Comparison of ENCODE assay signal across 32 cellular contexts in genomic region chr15:99558084-99558483, GRCh38.
"Had no signal": no experiment of that assay in that cellular context is flagged by ENCODE, and none has a peak within 500 bp of the region (broad histone marks: within the 10 kb centered on the region; RNA-seq: fewer than 3 reads in every experiment).

No MANE protein-coding gene starts in this region.

- H3K9me3 Mint-ChIP-seq: activated B cell treated with CpG ODN at 0.5 μM for 24 hours; activated CD8-positive, alpha-beta T cell treated with anti-CD3 and anti-CD28 coated beads for 36 hours; activated naive CD4-positive, alpha-beta T cell treated with anti-CD3 and anti-CD28 coated beads for 36 hours; activated naive CD4-positive, alpha-beta T cell treated with anti-CD3 and anti-CD28 coated beads, Interleukin-2, amount 50 U/mL, for 72 hours; activated naive CD8-positive, alpha-beta T cell treated with anti-CD3 and anti-CD28 coated beads, Interleukin-2, amount 50 U/mL, for 24 hours; activated T-cell treated with anti-CD3 and anti-CD28 coated beads, Interleukin-2, amount 50 U/mL, for 4 hours; activated T-helper 17 cell treated with anti-CD3 and anti-CD28 coated beads, Interleukin-2, amount 50 U/mL, for 72 hours; effector memory CD8-positive, alpha-beta T cell; T-helper 2 cell treated with Interferon-gamma antibody and Interleukin-4, amounts not matched to agents 5 μg/mL and 100 μg/mL, for 36 hours had no signal

- H3K36me3 Mint-ChIP-seq: activated naive CD4-positive, alpha-beta T cell treated with anti-CD3 and anti-CD28 coated beads, Interleukin-2, amount 50 U/mL, for 72 hours had no signal

- H3K9me3 ChIP-seq: adrenal gland, body of pancreas, esophagus muscularis mucosa, gastrocnemius medialis had no signal

- H3K4me3 Mint-ChIP-seq: activated B cell treated with CpG ODN at 0.5 μM for 24 hours; activated CD8-positive, alpha-beta T cell treated with anti-CD3 and anti-CD28 coated beads for 36 hours; activated naive CD4-positive, alpha-beta T cell treated with anti-CD3 and anti-CD28 coated beads for 36 hours; activated naive CD8-positive, alpha-beta T cell treated with anti-CD3 and anti-CD28 coated beads, Interleukin-2, amount 50 U/mL, for 24 hours; activated T-cell treated with anti-CD3 and anti-CD28 coated beads, Interleukin-2, amount 50 U/mL, for 4 hours; activated T-helper 17 cell treated with anti-CD3 and anti-CD28 coated beads, Interleukin-2, amount 50 U/mL, for 72 hours; effector memory CD8-positive, alpha-beta T cell; T-helper 17 cell; T-helper 2 cell treated with Interferon-gamma antibody and Interleukin-4, amounts not matched to agents 5 μg/mL and 100 μg/mL, for 36 hours had no signal

- ATAC-seq: activated CD4-positive, CD25-positive, alpha-beta regulatory T cell treated with anti-CD3 and anti-CD28 coated beads, Interleukin-2, amount 50 U/mL, for 24 hours; activated CD8-positive, alpha-beta T cell treated with anti-CD3 and anti-CD28 coated beads for 36 hours; activated naive CD4-positive, alpha-beta T cell treated with anti-CD3 and anti-CD28 coated beads, Interleukin-2, amount 50 U/mL, for 72 hours; activated naive CD8-positive, alpha-beta T cell treated with anti-CD3 and anti-CD28 coated beads, Interleukin-2, amount 50 U/mL, for 24 hours; activated T-cell treated with anti-CD3 and anti-CD28 coated beads, Interleukin-2, amount 50 U/mL, for 4 hours; activated T-helper 17 cell treated with anti-CD3 and anti-CD28 coated beads, Interleukin-2, amount 50 U/mL, for 72 hours; body of pancreas; effector memory CD8-positive, alpha-beta T cell; foreskin keratinocyte; T-helper 17 cell had no signal

- H3K27ac ChIP-seq: adrenal gland, body of pancreas, esophagus muscularis mucosa, foreskin keratinocyte, WERI-Rb-1 had no signal

- H3K27me3 ChIP-seq: adrenal gland, body of pancreas, esophagus muscularis mucosa, gastrocnemius medialis had no signal

- H3K4me1 Mint-ChIP-seq: activated T-helper 17 cell treated with anti-CD3 and anti-CD28 coated beads, Interleukin-2, amount 50 U/mL, for 72 hours had no signal

- DNase-seq: activated B cell treated with CpG ODN at 0.5 μM for 24 hours; activated CD4-positive, alpha-beta T cell treated with anti-CD3 and anti-CD28 coated beads for 48 hours; activated CD4-positive, alpha-beta T cell treated with anti-CD3 and anti-CD28 coated beads, Interleukin-2, amount 50 U/mL, for 1 hour; activated CD4-positive, alpha-beta T cell treated with anti-CD3 and anti-CD28 coated beads, Interleukin-2, amount 50 U/mL, for 48 hours; activated CD8-positive, alpha-beta memory T cell treated with anti-CD3 and anti-CD28 coated beads for 24 hours; activated CD8-positive, alpha-beta T cell treated with anti-CD3 and anti-CD28 coated beads for 36 hours; activated effector memory CD4-positive, alpha-beta T cell treated with Interleukin-2 at 50 U/mL for 16 hours; activated gamma-delta T cell treated with Interleukin-2 at 50 U/mL for 16 hours; activated naive CD4-positive, alpha-beta T cell treated with anti-CD3 and anti-CD28 coated beads for 36 hours; activated naive CD8-positive, alpha-beta T cell treated with anti-CD3 and anti-CD28 coated beads, Interleukin-2, amount 50 U/mL, for 24 hours; activated T-cell treated with anti-CD3 and anti-CD28 coated beads, Interleukin-2, amount 50 U/mL, for 4 hours; adrenal gland; amygdala; aorta; body of pancreas; caudate nucleus; cortex of kidney; dermis blood vessel endothelial cell; effector CD4-positive, alpha-beta T cell; effector memory CD8-positive, alpha-beta T cell; erythroblast; foreskin keratinocyte; gastrocnemius medialis; T-helper 1 cell; T-helper 17 cell; T1000; WERI-Rb-1 had no signal

- H3K4me1 ChIP-seq: adrenal gland, body of pancreas, foreskin keratinocyte, gastrocnemius medialis had no signal

- H3K4me3 ChIP-seq: adrenal gland, body of pancreas, esophagus muscularis mucosa, gastrocnemius medialis had no signal

- H3K36me3 ChIP-seq: adrenal gland, esophagus muscularis mucosa, gastrocnemius medialis, WERI-Rb-1 had no signal

- H3K27ac Mint-ChIP-seq: activated B cell treated with CpG ODN at 0.5 μM for 24 hours; activated CD8-positive, alpha-beta T cell treated with anti-CD3 and anti-CD28 coated beads for 36 hours; activated naive CD4-positive, alpha-beta T cell treated with anti-CD3 and anti-CD28 coated beads for 36 hours; activated naive CD4-positive, alpha-beta T cell treated with anti-CD3 and anti-CD28 coated beads, Interleukin-2, amount 50 U/mL, for 72 hours; activated naive CD8-positive, alpha-beta T cell treated with anti-CD3 and anti-CD28 coated beads, Interleukin-2, amount 50 U/mL, for 24 hours; activated T-helper 17 cell treated with anti-CD3 and anti-CD28 coated beads, Interleukin-2, amount 50 U/mL, for 72 hours; effector memory CD8-positive, alpha-beta T cell; T-helper 17 cell; T-helper 2 cell treated with Interferon-gamma antibody and Interleukin-4, amounts not matched to agents 5 μg/mL and 100 μg/mL, for 36 hours had no signal

- H3K27me3 Mint-ChIP-seq: activated B cell treated with CpG ODN at 0.5 μM for 24 hours; activated CD8-positive, alpha-beta T cell treated with anti-CD3 and anti-CD28 coated beads for 36 hours; activated naive CD8-positive, alpha-beta T cell treated with anti-CD3 and anti-CD28 coated beads, Interleukin-2, amount 50 U/mL, for 24 hours; activated T-helper 17 cell treated with anti-CD3 and anti-CD28 coated beads, Interleukin-2, amount 50 U/mL, for 72 hours had no signal
